Comparison of ENCODE assay signal across 26 cellular contexts in genomic region chr6:7604506-7604905, GRCh38. TPM values are rescaled to one million over a fixed set of nuclear protein-coding genes. Genes with fewer than 3 reads are reported as not detected.
DNase-seq lines count a peak whose midpoint lies in the region; ATAC-seq and TF ChIP-seq lines count a peak whose summit lies in the region.
"Had no signal": no experiment of that assay in that cellular context is flagged by ENCODE, and none has a peak within 500 bp of the region (broad histone marks: within the 10 kb centered on the region; RNA-seq: fewer than 3 reads in every experiment).

No MANE protein-coding gene starts in this region.

- no peak for TF ChIP-seq CTCF in left lung (IDR thresholded peaks at IDR 0.05)

- no peak overlapping the region for H3K4me3 ChIP-seq in left lung
- H3K4me3 ChIP-seq: GM23248, lower lobe of right lung, SK-N-MC, tibial artery had no signal

- no peaks in the 10 kb centered on the region for H3K27me3 Mint-ChIP-seq in activated naive CD4-positive, alpha-beta T cell treated with anti-CD3 and anti-CD28 coated beads, Interleukin-2, amount 50 U/mL, for 24 hours
- H3K27me3 Mint-ChIP-seq in stimulated activated naive CD8-positive, alpha-beta T cell treated with anti-CD3 and anti-CD28 coated beads, Interleukin-15, Interleukin-2, amounts not matched to agents 100 ng/mL and 50 ng/mL, for 24 hours = no peaks in the 10 kb centered on the region
- H3K27me3 Mint-ChIP-seq: activated B cell treated with CpG ODN at 0.5 μM for 24 hours; activated CD8-positive, alpha-beta memory T cell treated with anti-CD3 and anti-CD28 coated beads, Interleukin-2, amount 10 ng/mL, durations not matched to agents 7 days and 5 days; IgD-negative memory B cell; progenitor cell of endocrine pancreas had no signal

- intact Hi-C loops in left lung (cut with DNase I) = no loop called here

- no peaks in the 10 kb centered on the region for H3K27me3 ChIP-seq in left lung
- H3K27me3 ChIP-seq: foreskin keratinocyte, tibial artery had no signal

- peaks cover 16% of the 10 kb centered on the region for H3K4me1 Mint-ChIP-seq in activated naive CD4-positive, alpha-beta T cell treated with anti-CD3 and anti-CD28 coated beads, Interleukin-2, amount 50 U/mL, for 24 hours
- H3K4me1 Mint-ChIP-seq in stimulated activated naive CD8-positive, alpha-beta T cell treated with anti-CD3 and anti-CD28 coated beads, Interleukin-15, Interleukin-2, amounts not matched to agents 100 ng/mL and 50 ng/mL, for 24 hours (ENCODE audit: low read depth) = peaks cover 18% of the 10 kb centered on the region
- H3K4me1 Mint-ChIP-seq: activated B cell treated with CpG ODN at 0.5 μM for 24 hours, IgD-negative memory B cell, neural crest cell had no signal

- no peaks in the 10 kb centered on the region for H3K9me3 Mint-ChIP-seq in activated naive CD4-positive, alpha-beta T cell treated with anti-CD3 and anti-CD28 coated beads, Interleukin-2, amount 50 U/mL, for 24 hours
- H3K9me3 Mint-ChIP-seq in stimulated activated naive CD8-positive, alpha-beta T cell treated with anti-CD3 and anti-CD28 coated beads, Interleukin-15, Interleukin-2, amounts not matched to agents 100 ng/mL and 50 ng/mL, for 24 hours = no peaks in the 10 kb centered on the region
- H3K9me3 Mint-ChIP-seq: activated B cell treated with CpG ODN at 0.5 μM for 24 hours, IgD-negative memory B cell, neural crest cell had no signal

- H3K4me1 ChIP-seq in left lung = no peaks in the 10 kb centered on the region
- H3K4me1 ChIP-seq: foreskin keratinocyte, lower lobe of right lung, tibial artery had no signal

- peak overlapping the region; percentile 57 for H3K27ac Mint-ChIP-seq in activated naive CD4-positive, alpha-beta T cell treated with anti-CD3 and anti-CD28 coated beads, Interleukin-2, amount 50 U/mL, for 24 hours
- H3K27ac Mint-ChIP-seq in stimulated activated naive CD8-positive, alpha-beta T cell treated with anti-CD3 and anti-CD28 coated beads, Interleukin-15, Interleukin-2, amounts not matched to agents 100 ng/mL and 50 ng/mL, for 24 hours = peak overlapping the region; percentile 62
- H3K27ac Mint-ChIP-seq: activated B cell treated with CpG ODN at 0.5 μM for 24 hours; activated CD8-positive, alpha-beta memory T cell treated with anti-CD3 and anti-CD28 coated beads, Interleukin-2, amount 10 ng/mL, durations not matched to agents 7 days and 5 days; progenitor cell of endocrine pancreas had no signal

- DNase-seq in activated naive CD4-positive, alpha-beta T cell treated with anti-CD3 and anti-CD28 coated beads, Interleukin-2, amount 50 U/mL, for 16 hours = no peak
- no peak for DNase-seq in left lung
- DNase-seq: activated B cell treated with CpG ODN at 0.5 μM for 24 hours; activated CD8-positive, alpha-beta memory T cell treated with anti-CD3 and anti-CD28 coated beads, Interleukin-2, amount 10 ng/mL, durations not matched to agents 7 days and 5 days; activated gamma-delta T cell treated with Interleukin-2 at 50 U/mL for 16 hours; aorta; foreskin keratinocyte; GF-D8; GM23248; hippocampal formation; lower lobe of right lung; NCI-H1436 treated with DMSO at 0.1 percent for 48 hours; NCI-H524; stimulated activated naive CD4-positive, alpha-beta T cell; T1000; tibial artery had no signal

- peaks cover 23% of the 10 kb centered on the region for H3K36me3 Mint-ChIP-seq in activated naive CD4-positive, alpha-beta T cell treated with anti-CD3 and anti-CD28 coated beads, Interleukin-2, amount 50 U/mL, for 24 hours
- peaks cover 75% of the 10 kb centered on the region for H3K36me3 Mint-ChIP-seq in stimulated activated naive CD8-positive, alpha-beta T cell treated with anti-CD3 and anti-CD28 coated beads, Interleukin-15, Interleukin-2, amounts not matched to agents 100 ng/mL and 50 ng/mL, for 24 hours (ENCODE audit: low read depth)
- H3K36me3 Mint-ChIP-seq: IgD-negative memory B cell had no signal

- peaks cover 0 to 94% of the 10 kb centered on the region in 2 donors for H3K36me3 ChIP-seq in left lung

- peak; percentile 60 for ATAC-seq in GM21619 (IDR thresholded peaks at IDR 0.05; ENCODE audit: unreplicated experiment)
- peak; percentile 47 for ATAC-seq in HG03460 (IDR thresholded peaks at IDR 0.05; ENCODE audit: unreplicated experiment)
- no peak for ATAC-seq in HG03045 (IDR thresholded peaks at IDR 0.05; ENCODE audit: unreplicated experiment)
- no peak for ATAC-seq in HG03139 (IDR thresholded peaks at IDR 0.05; ENCODE audit: unreplicated experiment)
- ATAC-seq in left lung = no peak
- ATAC-seq: activated CD8-positive, alpha-beta memory T cell treated with anti-CD3 and anti-CD28 coated beads, Interleukin-2, amount 10 ng/mL, durations not matched to agents 7 days and 5 days; foreskin keratinocyte; lower lobe of right lung had no signal

- H3K4me3 Mint-ChIP-seq in activated naive CD4-positive, alpha-beta T cell treated with anti-CD3 and anti-CD28 coated beads, Interleukin-2, amount 50 U/mL, for 24 hours = no peak overlapping the region
- H3K4me3 Mint-ChIP-seq in stimulated activated naive CD8-positive, alpha-beta T cell treated with anti-CD3 and anti-CD28 coated beads, Interleukin-15, Interleukin-2, amounts not matched to agents 100 ng/mL and 50 ng/mL, for 24 hours = no peak overlapping the region
- H3K4me3 Mint-ChIP-seq: activated B cell treated with CpG ODN at 0.5 μM for 24 hours; activated CD8-positive, alpha-beta memory T cell treated with anti-CD3 and anti-CD28 coated beads, Interleukin-2, amount 10 ng/mL, durations not matched to agents 7 days and 5 days; neural crest cell had no signal

- no peak overlapping the region for H3K27ac ChIP-seq in left lung
- H3K27ac ChIP-seq: foreskin keratinocyte, GM23248, lower lobe of right lung, SK-N-MC, tibial artery had no signal

- H3K9me3 ChIP-seq in left lung = no peaks in the 10 kb centered on the region
- H3K9me3 ChIP-seq: lower lobe of right lung, tibial artery had no signal

RNA-seq across cellular contexts. Expression of gene SNRNP48, which starts 14.5 kb away (rescaled TPM):
- total RNA-seq in left lung = 10 to 100 TPM in 1 of 2 donors, 1 to 10 TPM in 1; 7.6 to 11.6 TPM

Comparison
In these comparisons a context has a peak if more than half of its experiments do, and no peak if none do; other contexts are left out.
1. ATAC-seq: peak in GM21619 (single experiment) and HG03460 (single experiment); none in HG03045 (single experiment), HG03139 (single experiment) and left lung (single experiment).